ENCODE assay signal across 22 cellular contexts in genomic region chr2:238652771-238653157, GRCh38.
"Had no signal": no experiment of that assay in that cellular context is flagged by ENCODE, and none has a peak within 500 bp of the region (broad histone marks: within the 10 kb centered on the region; RNA-seq: fewer than 3 reads in every experiment).

No MANE protein-coding gene starts in this region.

- ATAC-seq: gastrocnemius medialis; left lung; naive thymus-derived CD4-positive, alpha-beta T cell; pancreas; sciatic nerve had no signal

- H3K9me3 Mint-ChIP-seq: central memory CD8-positive, alpha-beta T cell; dendritic cell treated with granulocyte-macrophage colony-stimulating factor and Interleukin-4, amounts not matched to agents 40 ng/mL and 50 ng/mL, for 4 days; naive thymus-derived CD4-positive, alpha-beta T cell; nephron; stimulated activated effector memory CD8-positive, alpha-beta T cell treated with anti-CD3 and anti-CD28 coated beads, Interleukin-12 subunit alpha, Interleukin-12 subunit beta, amount 100 ng/mL, for 72 hours had no signal

- DNase-seq: colonic mucosa; effector memory CD4-positive, alpha-beta T cell; foreskin fibroblast; gastrocnemius medialis; kidney; left lung; mesenchymal stem cell; midbrain; naive thymus-derived CD4-positive, alpha-beta T cell; occipital lobe; pancreas; stimulated activated CD4-positive, alpha-beta T cell treated with anti-CD3 and anti-CD28 coated beads, Interleukin-2, amount 100 ng/mL, for 24 hours; stimulated activated CD4-positive, alpha-beta T cell treated with anti-CD3 and anti-CD28 coated beads, Interleukin-4, amount 100 ng/mL, for 24 hours; stimulated activated naive CD4-positive, alpha-beta T cell treated with Interleukin-2 at 50 U/mL for 16 hours; stomach; thyroid gland; trophoblast cell had no signal

- H3K27ac Mint-ChIP-seq: dendritic cell treated with granulocyte-macrophage colony-stimulating factor and Interleukin-4, amounts not matched to agents 40 ng/mL and 50 ng/mL, for 4 days; naive thymus-derived CD4-positive, alpha-beta T cell; stimulated activated effector memory CD8-positive, alpha-beta T cell treated with anti-CD3 and anti-CD28 coated beads, Interleukin-12 subunit alpha, Interleukin-12 subunit beta, amount 100 ng/mL, for 72 hours had no signal

- H3K36me3 Mint-ChIP-seq: naive thymus-derived CD4-positive, alpha-beta T cell; stimulated activated effector memory CD8-positive, alpha-beta T cell treated with anti-CD3 and anti-CD28 coated beads, Interleukin-12 subunit alpha, Interleukin-12 subunit beta, amount 100 ng/mL, for 72 hours had no signal

- H3K4me1 Mint-ChIP-seq: central memory CD8-positive, alpha-beta T cell; naive thymus-derived CD4-positive, alpha-beta T cell; stimulated activated effector memory CD8-positive, alpha-beta T cell treated with anti-CD3 and anti-CD28 coated beads, Interleukin-12 subunit alpha, Interleukin-12 subunit beta, amount 100 ng/mL, for 72 hours had no signal

- H3K4me3 Mint-ChIP-seq: central memory CD8-positive, alpha-beta T cell; dendritic cell treated with granulocyte-macrophage colony-stimulating factor and Interleukin-4, amounts not matched to agents 40 ng/mL and 50 ng/mL, for 4 days; naive thymus-derived CD4-positive, alpha-beta T cell; nephron; stimulated activated effector memory CD8-positive, alpha-beta T cell treated with anti-CD3 and anti-CD28 coated beads, Interleukin-12 subunit alpha, Interleukin-12 subunit beta, amount 100 ng/mL, for 72 hours had no signal
